In the genomic region with DNA sequence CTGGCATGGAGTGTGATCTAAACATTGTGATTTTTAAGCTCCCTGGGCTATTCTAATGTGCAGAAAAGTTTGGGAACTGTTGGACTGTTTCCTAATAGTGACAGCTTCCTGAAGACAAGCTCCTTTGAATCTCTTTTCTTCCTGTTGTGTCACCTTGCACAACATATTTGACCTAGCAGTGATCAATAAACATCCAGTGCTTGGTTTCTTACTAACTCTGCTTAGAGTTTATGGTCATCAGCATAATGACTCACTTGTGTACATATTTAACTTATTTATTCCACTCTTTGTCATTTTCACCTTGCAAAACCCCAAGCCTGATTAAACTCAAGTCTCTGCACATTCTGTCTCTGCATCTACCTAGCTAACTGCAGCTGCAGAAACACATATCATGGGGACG, we compare ENCODE assay signal across 23 cellular contexts.
"Had no signal": no experiment of that assay in that cellular context is flagged by ENCODE, and none has a peak within 500 bp of the region (broad histone marks: within the 10 kb centered on the region; RNA-seq: fewer than 3 reads in every experiment).

No MANE protein-coding gene starts in this region.

- DNase-seq: activated CD4-positive, alpha-beta T cell treated with anti-CD3 and anti-CD28 coated beads for 1 hour; activated CD8-positive, alpha-beta memory T cell treated with anti-CD3 and anti-CD28 coated beads for 24 hours; activated CD8-positive, alpha-beta memory T cell treated with anti-CD3 and anti-CD28 coated beads, Interleukin-2, amount 50 U/mL, for 48 hours; activated effector memory CD4-positive, alpha-beta T cell treated with anti-CD3 and anti-CD28 coated beads, Interleukin-2, amount 50 U/mL, for 16 hours; activated naive CD4-positive, alpha-beta T cell treated with anti-CD3 and anti-CD28 coated beads, Interleukin-2, amount 50 U/mL, for 16 hours; activated T-cell treated with anti-CD3 and anti-CD28 coated beads, Interleukin-2, amount 50 U/mL, for 72 hours; aorta; esophagus squamous epithelium; left ventricle myocardium inferior; naive thymus-derived CD8-positive, alpha-beta T cell; ovary; stimulated activated CD4-positive, alpha-beta T cell treated with anti-CD3 and anti-CD28 coated beads, Interleukin-4, amount 100 ng/mL, for 24 hours; stomach; T-helper 2 cell; trophoblast cell; WERI-Rb-1 had no signal

- H3K9me3 Mint-ChIP-seq: activated T-cell treated with anti-CD3 and anti-CD28 coated beads, Interleukin-2, amount 50 U/mL, for 72 hours; memory B cell; naive thymus-derived CD8-positive, alpha-beta T cell; stimulated activated effector memory CD8-positive, alpha-beta T cell treated with anti-CD3 and anti-CD28 coated beads, Interleukin-12 subunit alpha, Interleukin-12 subunit beta, amount 100 ng/mL, for 72 hours had no signal

- ATAC-seq: naive thymus-derived CD8-positive, alpha-beta T cell; sciatic nerve; stimulated activated effector memory CD8-positive, alpha-beta T cell treated with anti-CD3 and anti-CD28 coated beads, Interleukin-12 subunit alpha, Interleukin-12 subunit beta, amount 100 ng/mL, for 72 hours had no signal

- H3K27ac ChIP-seq: coronary artery, esophagus squamous epithelium, left ventricle myocardium inferior, ovary, stomach, vagina, WERI-Rb-1 had no signal

- H3K36me3 Mint-ChIP-seq: naive thymus-derived CD8-positive, alpha-beta T cell; stimulated activated effector memory CD8-positive, alpha-beta T cell treated with anti-CD3 and anti-CD28 coated beads, Interleukin-12 subunit alpha, Interleukin-12 subunit beta, amount 100 ng/mL, for 72 hours had no signal

- H3K27me3 ChIP-seq: ovary, vagina had no signal

- H3K4me3 Mint-ChIP-seq: activated T-cell treated with anti-CD3 and anti-CD28 coated beads, Interleukin-2, amount 50 U/mL, for 72 hours; memory B cell; naive thymus-derived CD8-positive, alpha-beta T cell; stimulated activated effector memory CD8-positive, alpha-beta T cell treated with anti-CD3 and anti-CD28 coated beads, Interleukin-12 subunit alpha, Interleukin-12 subunit beta, amount 100 ng/mL, for 72 hours had no signal

- H3K36me3 ChIP-seq: esophagus squamous epithelium, left ventricle myocardium inferior, ovary, stomach, vagina, WERI-Rb-1 had no signal

- FAIRE-seq: endometrium, keratinocyte had no signal

- H3K4me1 Mint-ChIP-seq: memory B cell; stimulated activated effector memory CD8-positive, alpha-beta T cell treated with anti-CD3 and anti-CD28 coated beads, Interleukin-12 subunit alpha, Interleukin-12 subunit beta, amount 100 ng/mL, for 72 hours had no signal

- H3K9me3 ChIP-seq: esophagus squamous epithelium, ovary, stomach, vagina had no signal

- H3K4me3 ChIP-seq: coronary artery, esophagus squamous epithelium, left ventricle myocardium inferior, ovary, stomach, vagina had no signal

- H3K4me1 ChIP-seq: left ventricle myocardium inferior, vagina had no signal

- H3K27ac Mint-ChIP-seq: activated T-cell treated with anti-CD3 and anti-CD28 coated beads, Interleukin-2, amount 50 U/mL, for 72 hours; memory B cell; naive thymus-derived CD8-positive, alpha-beta T cell; stimulated activated effector memory CD8-positive, alpha-beta T cell treated with anti-CD3 and anti-CD28 coated beads, Interleukin-12 subunit alpha, Interleukin-12 subunit beta, amount 100 ng/mL, for 72 hours had no signal
